In the genomic region with DNA sequence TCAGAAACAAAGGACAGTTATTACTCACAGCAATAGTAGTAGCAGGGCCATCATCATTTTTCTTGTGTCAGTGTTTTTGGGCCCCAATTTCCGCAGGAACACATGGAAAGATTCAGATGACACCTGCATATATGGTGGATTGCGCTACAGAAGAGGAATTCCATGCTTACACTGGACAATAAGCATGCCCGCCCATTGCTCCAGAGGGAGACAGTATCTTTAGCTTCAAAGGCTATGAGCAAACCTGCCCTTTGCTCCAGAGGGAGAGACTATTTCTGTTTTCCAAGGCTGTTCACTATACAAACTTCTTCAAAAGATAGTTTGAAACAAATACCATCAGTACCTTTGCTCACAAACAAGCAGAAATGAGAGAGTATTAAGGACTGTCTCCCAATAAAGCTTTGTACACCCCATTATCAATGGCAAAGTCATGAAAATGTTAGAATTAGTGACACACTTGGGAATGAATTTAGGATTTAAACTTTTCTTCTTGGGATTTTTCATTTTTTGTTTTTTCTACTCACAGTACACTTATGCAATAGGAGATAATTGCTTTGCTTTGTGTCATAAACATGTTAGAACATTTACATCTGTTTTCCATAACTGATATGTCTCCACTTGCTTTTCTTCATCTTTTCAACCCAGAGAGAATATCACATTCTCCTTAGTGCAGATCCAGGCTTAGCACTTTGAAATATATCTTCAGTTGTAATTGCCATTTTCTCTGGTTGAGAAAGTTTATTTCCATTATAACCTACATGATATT, we compare ENCODE assay signal across 29 cellular contexts.
"Had no signal": no experiment of that assay in that cellular context is flagged by ENCODE, and none has a peak within 500 bp of the region (broad histone marks: within the 10 kb centered on the region; RNA-seq: fewer than 3 reads in every experiment).

No MANE protein-coding gene starts in this region.

- H3K4me1 Mint-ChIP-seq: immature natural killer cell; naive thymus-derived CD8-positive, alpha-beta T cell; stimulated activated naive B cell treated with anti-CD40 and anti-IgM and Interleukin-4, amounts not matched to agents 10 μg/mL and 1 μg/mL and 100 μg/mL, for 72 hours had no signal

- H3K9me3 ChIP-seq: left lung, lower lobe of right lung, pancreas, prostate gland, testis, thyroid gland, transverse colon, upper lobe of left lung, vagina had no signal

- ATAC-seq: left colon; left lung; lower lobe of right lung; naive thymus-derived CD8-positive, alpha-beta T cell; pancreas; sciatic nerve; stimulated activated naive B cell treated with anti-CD40 and anti-IgM and Interleukin-4, amounts not matched to agents 10 μg/mL and 1 μg/mL and 100 μg/mL, for 72 hours; stimulated activated naive CD8-positive, alpha-beta T cell treated with anti-CD3 and anti-CD28 coated beads, Interleukin-15, Interleukin-2, amounts not matched to agents 100 U/mL and 50 U/mL, for 24 hours had no signal

- H3K4me3 Mint-ChIP-seq: immature natural killer cell; naive thymus-derived CD8-positive, alpha-beta T cell; nephron; neural crest cell; stimulated activated naive B cell treated with anti-CD40 and anti-IgM and Interleukin-4, amounts not matched to agents 10 μg/mL and 1 μg/mL and 100 μg/mL, for 72 hours had no signal

- H3K9me3 Mint-ChIP-seq: nephron had no signal

- H3K27me3 ChIP-seq: left lung, pancreas, stomach, testis, thyroid gland, transverse colon, upper lobe of left lung, vagina had no signal

- H3K36me3 Mint-ChIP-seq: naive thymus-derived CD8-positive, alpha-beta T cell; stimulated activated naive B cell treated with anti-CD40 and anti-IgM and Interleukin-4, amounts not matched to agents 10 μg/mL and 1 μg/mL and 100 μg/mL, for 72 hours had no signal

- H3K36me3 ChIP-seq: left lung, lower lobe of right lung, pancreas, prostate gland, stomach, thyroid gland, transverse colon, upper lobe of left lung, vagina had no signal

- DNase-seq: hypothalamus; immature natural killer cell; kidney; left colon; left lung; lower lobe of right lung; mammary epithelial cell; mesenchymal stem cell; naive thymus-derived CD8-positive, alpha-beta T cell; nucleus accumbens; pancreas; posterior cingulate gyrus; stimulated activated CD4-positive, alpha-beta T cell treated with anti-CD3 and anti-CD28 coated beads, Interleukin-12 subunit alpha, Interleukin-12 subunit beta, amount 100 ng/mL, for 4 hours; stimulated activated CD4-positive, alpha-beta T cell treated with anti-CD3 and anti-CD28 coated beads, Interleukin-15, amount 100 ng/mL, for 24 hours; stimulated activated CD4-positive, alpha-beta T cell treated with anti-CD3 and anti-CD28 coated beads, Interleukin-2, amount 100 ng/mL, for 24 hours; stimulated activated CD4-positive, alpha-beta T cell treated with anti-CD3 and anti-CD28 coated beads, Interleukin-4, amount 100 ng/mL, for 1 hour; stimulated activated naive B cell treated with anti-CD40 and anti-IgM and Interleukin-4, amounts not matched to agents 10 μg/mL and 1 μg/mL and 100 μg/mL, for 72 hours; stimulated activated naive CD8-positive, alpha-beta T cell treated with anti-CD3 and anti-CD28 coated beads, Interleukin-15, Interleukin-2, amounts not matched to agents 100 U/mL and 50 U/mL, for 24 hours; stomach; testis; thyroid gland; transverse colon; upper lobe of left lung had no signal

- H3K4me3 ChIP-seq: left lung, lower lobe of right lung, pancreas, prostate gland, skin epidermis, stomach, testis, thyroid gland, transverse colon, upper lobe of left lung, vagina had no signal

- H3K27me3 Mint-ChIP-seq: naive thymus-derived CD8-positive, alpha-beta T cell; stimulated activated naive B cell treated with anti-CD40 and anti-IgM and Interleukin-4, amounts not matched to agents 10 μg/mL and 1 μg/mL and 100 μg/mL, for 72 hours had no signal

- H3K4me1 ChIP-seq: left lung, lower lobe of right lung, pancreas, prostate gland, stomach, testis, thyroid gland, transverse colon, upper lobe of left lung, vagina had no signal

- H3K27ac Mint-ChIP-seq: immature natural killer cell; naive thymus-derived CD8-positive, alpha-beta T cell; nephron; stimulated activated naive B cell treated with anti-CD40 and anti-IgM and Interleukin-4, amounts not matched to agents 10 μg/mL and 1 μg/mL and 100 μg/mL, for 72 hours had no signal
